16 cellular contexts compared by ENCODE assay signal in the genomic region with DNA sequence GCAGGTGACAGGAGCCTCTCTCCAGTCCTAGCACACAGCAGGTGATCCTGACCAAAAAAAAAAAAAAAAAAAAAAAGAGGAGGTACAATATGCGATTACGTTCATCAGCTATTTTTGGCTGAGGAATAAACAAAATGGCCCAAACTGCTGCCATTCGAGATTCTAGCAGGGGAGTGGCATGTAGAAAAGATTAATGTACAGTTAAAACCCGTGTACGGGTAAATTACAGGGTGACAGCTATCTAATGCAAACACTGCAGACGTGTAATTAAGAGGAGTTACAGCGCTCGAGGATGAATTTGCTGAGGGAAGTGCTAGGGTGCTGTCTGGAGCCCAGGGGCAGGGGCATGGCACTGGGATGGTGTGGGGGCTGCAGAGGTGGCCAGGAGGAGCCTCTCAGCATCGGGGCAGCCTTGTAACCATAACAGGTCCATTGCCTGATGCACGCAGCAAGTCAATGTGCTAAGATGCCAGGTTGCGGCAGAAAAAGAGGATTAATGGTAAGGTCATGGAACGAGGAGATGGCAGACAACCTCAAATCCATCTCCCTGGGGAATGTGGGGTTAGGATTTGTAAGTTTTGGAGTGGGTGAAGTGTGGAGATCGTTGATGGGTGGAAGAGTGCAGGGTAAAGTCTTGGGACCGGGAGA. TPM values are rescaled to one million over a fixed set of nuclear protein-coding genes. Genes with fewer than 3 reads are reported as not detected.
DNase-seq lines count a peak whose midpoint lies in the region; ATAC-seq and FAIRE-seq lines count a peak whose summit lies in the region.
"Had no signal": no experiment of that assay in that cellular context is flagged by ENCODE, and none has a peak within 500 bp of the region (broad histone marks: within the 10 kb centered on the region; RNA-seq: fewer than 3 reads in every experiment).

No MANE protein-coding gene starts in this region.

- peak; percentile 78 for DNase-seq in G401 (ENCODE audit: low spot score)
- DNase-seq in NCI-H1105 treated with DMSO at 0.1 percent for 48 hours (lab: John Stamatoyannopoulos, UW) = peak; percentile 91
- DNase-seq in NCI-H69 (lab: John Stamatoyannopoulos, UW) = peak; percentile 93
- no peak for DNase-seq in AG08396 (ENCODE audit: low spot score)
- no peak for DNase-seq in LoVo (ENCODE audit: low spot score)
- no peak for DNase-seq in epidermal melanocyte (ENCODE audit: insufficient read length, low spot score)
- DNase-seq: activated CD4-positive, alpha-beta T cell treated with anti-CD3 and anti-CD28 coated beads for 4 hours; Calu3; esophagus squamous epithelium; kidney; stimulated activated CD4-positive, alpha-beta T cell treated with anti-CD3 and anti-CD28 coated beads, Interleukin-2, amount 100 ng/mL, for 24 hours had no signal

- in situ Hi-C loops in G401 (cut with HindIII; ENCODE audit: low sequenced_read_pairs) = no loop called here

- peak; percentile 82 for FAIRE-seq in islet of Langerhans (lab: Jason Lieb, UNC)
- FAIRE-seq: kidney had no signal

- ATAC-seq in GM18907 (IDR thresholded peaks at IDR 0.05; ENCODE audit: unreplicated experiment) = no peak
- ATAC-seq: Panc1 had no signal

RNA-seq across cellular contexts. Expression of gene CHST8, which starts 17.4 kb away (rescaled TPM):
- total RNA-seq in G401 (2014; rRNA removed; shearing (Covaris generic)) = not detected in 2 replicates
- total RNA-seq: Calu3, HT1080, M059J had no signal

Comparison
In these comparisons a context has a peak if more than half of its experiments do, and no peak if none do; other contexts are left out.
1. DNase-seq: peak in G401 (single experiment), NCI-H1105 treated with DMSO at 0.1 percent for 48 hours (single experiment) and NCI-H69 (single experiment); none in AG08396 (single experiment), LoVo (single experiment) and epidermal melanocyte (single experiment).